ENCODE assay signal across 8 cellular contexts in the genomic region with DNA sequence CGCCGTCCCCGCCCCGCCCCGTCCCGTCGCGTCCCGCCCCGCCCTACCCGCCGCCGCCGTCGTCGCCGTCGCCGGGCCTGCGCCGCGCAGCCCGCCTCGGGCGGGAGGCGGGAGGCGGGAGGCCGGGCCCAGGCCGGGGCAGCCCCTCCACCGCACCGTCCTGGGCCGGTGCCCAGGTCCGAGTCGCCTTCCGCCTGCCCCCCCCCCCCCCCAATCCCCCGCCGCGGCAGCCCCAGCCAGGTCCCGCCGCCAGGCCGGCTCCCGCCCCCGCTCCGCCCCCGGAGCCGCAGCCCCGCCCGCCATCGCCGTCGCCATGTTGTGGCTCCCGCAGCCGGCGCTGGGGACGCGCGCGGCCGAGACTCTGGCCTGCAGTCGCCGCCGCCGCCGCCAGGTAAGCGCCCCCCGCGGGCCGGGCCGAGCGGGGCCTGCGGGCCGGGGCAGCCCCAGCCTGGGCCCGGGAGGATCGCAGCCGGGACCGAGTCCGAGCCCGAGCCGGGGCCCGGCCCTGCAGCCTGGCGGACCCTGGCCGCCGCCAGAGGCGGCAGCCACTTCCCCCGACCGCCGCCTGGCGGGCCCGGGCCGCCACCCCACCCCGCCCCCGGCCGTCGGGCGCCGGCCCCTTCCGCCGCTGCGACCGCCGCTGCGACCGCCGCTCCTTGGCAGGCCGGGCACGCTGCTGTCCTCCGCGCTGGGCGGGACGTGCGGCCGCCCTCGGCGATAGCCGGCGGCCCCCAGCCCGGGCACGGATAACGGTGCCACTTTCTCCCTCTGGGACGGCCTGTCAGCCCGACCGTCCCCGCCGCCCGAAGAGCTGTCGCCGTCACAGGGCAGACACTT. TPM values are rescaled to one million over a fixed set of nuclear protein-coding genes. Genes with fewer than 3 reads are reported as not detected.
A peak's percentile ranks its signal among the peaks of the same experiment; 100 is the strongest.
DNase-seq lines count a peak whose midpoint lies in the region; ATAC-seq and TF ChIP-seq lines count a peak whose summit lies in the region.

A gene with protein sequence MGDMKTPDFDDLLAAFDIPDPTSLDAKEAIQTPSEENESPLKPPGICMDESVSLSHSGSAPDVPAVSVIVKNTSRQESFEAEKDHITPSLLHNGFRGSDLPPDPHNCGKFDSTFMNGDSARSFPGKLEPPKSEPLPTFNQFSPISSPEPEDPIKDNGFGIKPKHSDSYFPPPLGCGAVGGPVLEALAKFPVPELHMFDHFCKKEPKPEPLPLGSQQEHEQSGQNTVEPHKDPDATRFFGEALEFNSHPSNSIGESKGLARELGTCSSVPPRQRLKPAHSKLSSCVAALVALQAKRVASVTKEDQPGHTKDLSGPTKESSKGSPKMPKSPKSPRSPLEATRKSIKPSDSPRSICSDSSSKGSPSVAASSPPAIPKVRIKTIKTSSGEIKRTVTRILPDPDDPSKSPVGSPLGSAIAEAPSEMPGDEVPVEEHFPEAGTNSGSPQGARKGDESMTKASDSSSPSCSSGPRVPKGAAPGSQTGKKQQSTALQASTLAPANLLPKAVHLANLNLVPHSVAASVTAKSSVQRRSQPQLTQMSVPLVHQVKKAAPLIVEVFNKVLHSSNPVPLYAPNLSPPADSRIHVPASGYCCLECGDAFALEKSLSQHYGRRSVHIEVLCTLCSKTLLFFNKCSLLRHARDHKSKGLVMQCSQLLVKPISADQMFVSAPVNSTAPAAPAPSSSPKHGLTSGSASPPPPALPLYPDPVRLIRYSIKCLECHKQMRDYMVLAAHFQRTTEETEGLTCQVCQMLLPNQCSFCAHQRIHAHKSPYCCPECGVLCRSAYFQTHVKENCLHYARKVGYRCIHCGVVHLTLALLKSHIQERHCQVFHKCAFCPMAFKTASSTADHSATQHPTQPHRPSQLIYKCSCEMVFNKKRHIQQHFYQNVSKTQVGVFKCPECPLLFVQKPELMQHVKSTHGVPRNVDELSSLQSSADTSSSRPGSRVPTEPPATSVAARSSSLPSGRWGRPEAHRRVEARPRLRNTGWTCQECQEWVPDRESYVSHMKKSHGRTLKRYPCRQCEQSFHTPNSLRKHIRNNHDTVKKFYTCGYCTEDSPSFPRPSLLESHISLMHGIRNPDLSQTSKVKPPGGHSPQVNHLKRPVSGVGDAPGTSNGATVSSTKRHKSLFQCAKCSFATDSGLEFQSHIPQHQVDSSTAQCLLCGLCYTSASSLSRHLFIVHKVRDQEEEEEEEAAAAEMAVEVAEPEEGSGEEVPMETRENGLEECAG (N-terminal part only) (plus strand): TSS at position 319 of the 837 bp plus-strand sequence. CDS start 34,084 bp downstream, outside the sequence.

- peak within 1 kb of the TSS; percentile 89 to 95 (median 93) for H3K4me3 ChIP-seq in upper lobe of left lung

- peak; percentile 53 for ATAC-seq in GM21528 (IDR thresholded peaks at IDR 0.05; ENCODE audit: low FRiP score, unreplicated experiment)
- peak; percentile 80 to 87 for ATAC-seq in upper lobe of left lung (ENCODE audit: low FRiP score in 2 of 2)

- H3K36me3 ChIP-seq in upper lobe of left lung, result no peaks in the 10 kb centered on the region

- intact Hi-C loops in cardiac septum (cut with DNase I), result loop anchor here (1.0 to 5.0 kb wide), 4 partner anchors 32 to 179 kb away; a partner anchor contains a TSS

- H3K4me1 Mint-ChIP-seq in IgD-negative memory B cell, result peaks cover 44 to 53% (median 53%) of the 10 kb centered on the region in 3 donors

- H3K27ac Mint-ChIP-seq in IgD-negative memory B cell, result peak within 1 kb of the TSS; percentile 92 to 98 (median 97)

- WGBS in upper lobe of left lung, 2 donors, result 0% methylated on average over 2 of the region's 127 CpGs; no CpG with 5 or more reads in 1 of the 2 donors

- H3K27me3 Mint-ChIP-seq in IgD-negative memory B cell, result no peaks in the 10 kb centered on the region

- H3K27me3 ChIP-seq in upper lobe of left lung, result no peaks in the 10 kb centered on the region

- peak; percentile 41 to 97 (median 88) for TF ChIP-seq CTCF in upper lobe of left lung (IDR thresholded peaks at IDR 0.05)

- no peaks in the 10 kb centered on the region for H3K9me3 Mint-ChIP-seq in IgD-negative memory B cell

- H3K4me1 ChIP-seq in upper lobe of left lung, result peaks cover 41 to 66% (median 47%) of the 10 kb centered on the region in 4 donors

- peak within 1 kb of the TSS; percentile 99 to 100 (median 100) for H3K27ac ChIP-seq in upper lobe of left lung

- H3K4me3 Mint-ChIP-seq in IgD-negative memory B cell, result peak within 1 kb of the TSS; percentile 93 to 99 (median 98)

- TF ChIP-seq EP300 in upper lobe of left lung (IDR thresholded peaks at IDR 0.05), result no peak

- no peaks in the 10 kb centered on the region for H3K9me3 ChIP-seq in upper lobe of left lung

- peak in 2 of 4 donors; percentile 23 to 40 for TF ChIP-seq POLR2A in upper lobe of left lung (IDR thresholded peaks at IDR 0.05)

- peaks cover 9% of the 10 kb centered on the region for H3K36me3 Mint-ChIP-seq in IgD-negative memory B cell

- DNase-seq in EH (ENCODE audit: low read depth) (peak; percentile 84), SW480 (ENCODE audit: low spot score) (peak; percentile 61), cardiac septum (ENCODE audit: low spot score) (peak; percentile 94), pons (ENCODE audit: low spot score) (peak; percentile 61), upper lobe of left lung (peak; percentile 85 to 98)
- DNase-seq in activated naive CD8-positive, alpha-beta T cell treated with anti-CD3 and anti-CD28 coated beads, Interleukin-2, amount 50 U/mL, for 16 hours (ENCODE audit: low read depth, low spot score), result peak; percentile 47

RNA-seq across cellular contexts. Expression of the gene that starts here (rescaled TPM):
- 11.9 TPM for polyA plus RNA-seq in IgD-negative memory B cell
- total RNA-seq in cardiac septum (25.7 TPM), upper lobe of left lung (10 to 100 TPM; 22.5 to 35.2 (median 26.7) TPM)

Comparison
In these comparisons a context has a peak if more than half of its experiments do, and no peak if none do; other contexts are left out.
1. Peak in every context shown above with its lines: DNase-seq, ATAC-seq, H3K4me3 ChIP-seq and H3K27ac ChIP-seq.